ENCODE assay signal across 30 cellular contexts in the genomic region with DNA sequence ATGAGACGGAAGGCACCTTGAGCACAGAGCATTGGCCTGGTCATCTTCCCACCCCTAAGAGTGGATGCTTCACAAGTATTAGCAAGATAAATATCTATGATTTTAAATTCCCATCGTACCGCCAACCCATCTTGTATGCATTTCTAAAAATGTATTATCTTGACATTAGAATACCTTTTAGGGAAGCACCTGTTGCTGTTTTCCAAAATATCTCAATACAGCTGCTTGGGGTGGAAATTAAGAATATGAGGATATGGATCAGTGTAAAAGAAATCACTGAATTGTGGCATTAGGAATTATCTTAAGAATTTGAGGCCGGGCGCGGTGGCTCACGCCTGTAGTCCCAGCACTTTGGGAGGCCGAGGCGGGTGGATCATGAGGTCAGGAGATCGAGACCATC.
DNase-seq lines count a peak whose midpoint lies in the region; ATAC-seq and TF ChIP-seq lines count a peak whose summit lies in the region.
"Had no signal": no experiment of that assay in that cellular context is flagged by ENCODE, and none has a peak within 500 bp of the region (broad histone marks: within the 10 kb centered on the region; RNA-seq: fewer than 3 reads in every experiment).

No MANE protein-coding gene starts in this region.

- H4K91ac ChIP-seq in IMR-90 (ENCODE audit: insufficient read depth, low read depth, low read length) = no peak overlapping the region

- peak overlapping the region; percentile 33; the same call in 1 of the 2 replicates for H2AK5ac ChIP-seq in IMR-90 (ENCODE audit: low read depth, low read length)

- H3K4me2 ChIP-seq in IMR-90 (ENCODE audit: low read depth, low read length) (no peak overlapping the region), OCI-LY7 (ENCODE audit: low read length) (no peak overlapping the region)
- H3K4me2 ChIP-seq: A549, BLaER1 had no signal

- no CpG with 5 or more reads among the region's 10 CpGs for WGBS in IMR-90 (ENCODE audit: extremely low coverage in 2 of 2, insufficient read length in 1 of 2), 2 experiments

- no peaks in the 10 kb centered on the region for H3K79me1 ChIP-seq in IMR-90 (ENCODE audit: low read depth in 1 of 2, low read length in 2 of 2)

- no peak overlapping the region for H3K18ac ChIP-seq in IMR-90 (ENCODE audit: low read depth, low read length)

- no peak for TF ChIP-seq POLR2A in IMR-90 (IDR thresholded peaks at IDR 0.05; ENCODE audit: low read depth, low read length)

- no peak overlapping the region for H2BK15ac ChIP-seq in IMR-90 (ENCODE audit: low read depth, low read length)

- no peak for TF ChIP-seq CTCF in HEK293 (tag by site-specific recombination; IDR thresholded peaks at IDR 0.05)
- TF ChIP-seq CTCF in IMR-90 (conservative IDR thresholded peaks at IDR 0.05; ENCODE audit: low read depth, low read length) = no peak
- no peak for TF ChIP-seq CTCF in OCI-LY7 (conservative IDR thresholded peaks at IDR 0.05; ENCODE audit: low read length)

- TF ChIP-seq RAD21 in IMR-90 (IDR thresholded peaks at IDR 0.05; ENCODE audit: low read length) = no peak

- no peak overlapping the region for H2BK20ac ChIP-seq in IMR-90 (ENCODE audit: low read depth, low read length)

- H3K56ac ChIP-seq in IMR-90 (ENCODE audit: extremely low read depth, insufficient read depth, low read length) = no peak overlapping the region

- intact Hi-C loops in IMR-90 (cut with micrococcal nuclease) = no loop called here
- intact Hi-C loops in CD4-positive, alpha-beta memory T cell (cut with micrococcal nuclease) = no loop called here
- intact Hi-C loops in OCI-LY7 (cut with micrococcal nuclease; ENCODE audit: unreplicated experiment) = no loop called here

- no peak for ATAC-seq in IMR-90 (ENCODE audit: low read depth)
- ATAC-seq: A549; CD8-positive, alpha-beta T cell had no signal

- no peak overlapping the region for H2BK5ac ChIP-seq in IMR-90 (ENCODE audit: low read depth, low read length, poor library complexity, severe bottlenecking)

- no peak overlapping the region for H2AFZ ChIP-seq in IMR-90 (replicated peaks; ENCODE audit: low read length, poor library complexity)
- H2AFZ ChIP-seq in OCI-LY7 (ENCODE audit: low read length) = no peak overlapping the region

- in situ Hi-C loops in IMR-90 (cut with MboI; ENCODE audit: low sequenced_read_pairs) = no loop called here

- H4K20me1 ChIP-seq in IMR-90 (ENCODE audit: insufficient read depth, low read length) (no peaks in the 10 kb centered on the region), OCI-LY7 (ENCODE audit: insufficient read depth, low read length) (no peaks in the 10 kb centered on the region)
- H4K20me1 ChIP-seq: BLaER1; BLaER1 treated with 17β-estradiol and CSF1 and Interleukin-3, amounts not matched to agents 10 nM and 100 nM had no signal

- H3K36me3 ChIP-seq in HEK293 (ENCODE audit: control insufficient read depth in 2 of 2, insufficient read depth in 1 of 2, low read length in 2 of 2) = no peaks in the 10 kb centered on the region
- H3K36me3 ChIP-seq in IMR-90 (ENCODE audit: control insufficient read depth, insufficient read depth, low read length) = no peaks in the 10 kb centered on the region
- H3K36me3 ChIP-seq in CD4-positive, alpha-beta memory T cell (ENCODE audit: insufficient read depth, low read length) = no peaks in the 10 kb centered on the region
- no peaks in the 10 kb centered on the region for H3K36me3 ChIP-seq in OCI-LY7 (ENCODE audit: insufficient read depth, low read length)
- H3K36me3 ChIP-seq: BE2C; BLaER1; BLaER1 treated with 17β-estradiol and CSF1 and Interleukin-3, amounts not matched to agents 10 nM and 100 nM had no signal

- H3K23ac ChIP-seq in IMR-90 (ENCODE audit: low read depth, low read length) = no peak overlapping the region

- H3K4me3 ChIP-seq in HEK293 (ENCODE audit: low read depth, low read length) = no peak overlapping the region
- no peak overlapping the region for H3K4me3 ChIP-seq in IMR-90 (ENCODE audit: insufficient read depth, low read depth, low read length)
- H3K4me3 ChIP-seq in CD4-positive, alpha-beta memory T cell (ENCODE audit: low read length in 2 of 2) = no peak overlapping the region
- no peak overlapping the region for H3K4me3 ChIP-seq in OCI-LY7 (ENCODE audit: low read depth, low read length, poor library complexity, severe bottlenecking)
- H3K4me3 ChIP-seq: A549; BLaER1; BLaER1 treated with 17β-estradiol and CSF1 and Interleukin-3, amounts not matched to agents 10 nM and 100 nM had no signal

- H3K4ac ChIP-seq in IMR-90 (ENCODE audit: low read depth, low read length) = no peak overlapping the region

- BruUV-seq in IMR-90 (replicated peaks; lab: Mats Ljungman, UMichigan) (no TSS peak), OCI-LY7 (replicated peaks; lab: Mats Ljungman, UMichigan) (no TSS peak)

- H3K36me3 Mint-ChIP-seq in CD4-positive, alpha-beta memory T cell = no peaks in the 10 kb centered on the region
- H3K36me3 Mint-ChIP-seq: CD14-positive monocyte; CD4-positive, CD25-positive, alpha-beta regulatory T cell; CD8-positive, alpha-beta memory T cell; CD8-positive, alpha-beta T cell had no signal

- H3K9me3 Mint-ChIP-seq in CD4-positive, alpha-beta memory T cell = no peaks in the 10 kb centered on the region
- H3K9me3 Mint-ChIP-seq: CD4-positive, alpha-beta T cell; CD4-positive, CD25-positive, alpha-beta regulatory T cell; CD8-positive, alpha-beta memory T cell; CD8-positive, alpha-beta T cell had no signal

- H3K27ac ChIP-seq in HEK293 (ENCODE audit: extremely low read depth, low read depth, low read length) (no peak overlapping the region), IMR-90 (ENCODE audit: insufficient read depth, low read length) (no peak overlapping the region), OCI-LY7 (ENCODE audit: low read depth, low read length, poor library complexity, severe bottlenecking) (no peak overlapping the region)
- H3K27ac ChIP-seq in CD4-positive, alpha-beta memory T cell (ENCODE audit: low read depth, low read length) = no peak overlapping the region
- H3K27ac ChIP-seq: 22Rv1; A549; BLaER1; BLaER1 treated with 17β-estradiol and CSF1 and Interleukin-3, amounts not matched to agents 10 nM and 100 nM; C4-2B had no signal

- H3K4me1 Mint-ChIP-seq in CD4-positive, alpha-beta memory T cell = peaks cover 0 to 2% (median 0%) of the 10 kb centered on the region in 4 donors
- H3K4me1 Mint-ChIP-seq: B cell; CD14-positive monocyte; CD4-positive, CD25-positive, alpha-beta regulatory T cell; CD8-positive, alpha-beta memory T cell had no signal

- no peak overlapping the region for H4K5ac ChIP-seq in IMR-90 (ENCODE audit: low read depth, low read length)

- no peaks in the 10 kb centered on the region for H3K79me2 ChIP-seq in OCI-LY7 (ENCODE audit: insufficient read depth, low read depth, low read length)

- H3K9ac ChIP-seq in IMR-90 (ENCODE audit: low read depth, low read length) = no peak overlapping the region
- H3K9ac ChIP-seq: BLaER1; BLaER1 treated with 17β-estradiol and CSF1 and Interleukin-3, amounts not matched to agents 10 nM and 100 nM had no signal

- POLR2A ChIA-PET in HEK293 (lab: Yijun Ruan, JAX) (no interaction called here), IMR-90 (lab: Charles Lee; ENCODE audit: unreplicated experiment) (no interaction called here), OCI-LY7 (lab: Charles Lee) (no interaction called here)
- POLR2A ChIA-PET in CD4-positive, alpha-beta memory T cell (lab: Charles Lee; ENCODE audit: partially characterized antibody) = no interaction called here

- H3K27me3 ChIP-seq in IMR-90 (ENCODE audit: control insufficient read depth, insufficient read depth, low read length) = no peaks in the 10 kb centered on the region
- no peaks in the 10 kb centered on the region for H3K27me3 ChIP-seq in CD4-positive, alpha-beta memory T cell (ENCODE audit: insufficient read depth, low read length)
- H3K27me3 ChIP-seq: BE2C; BLaER1; BLaER1 treated with 17β-estradiol and CSF1 and Interleukin-3, amounts not matched to agents 10 nM and 100 nM had no signal

- H3K9me3 ChIP-seq in HEK293 (ENCODE audit: control insufficient read depth, insufficient read depth, low read depth, low read length) (no peaks in the 10 kb centered on the region), IMR-90 (ENCODE audit: control insufficient read depth, insufficient read depth, low read length) (no peaks in the 10 kb centered on the region), OCI-LY7 (ENCODE audit: low read length) (no peaks in the 10 kb centered on the region)
- H3K9me3 ChIP-seq in CD4-positive, alpha-beta memory T cell (ENCODE audit: control insufficient read depth in 1 of 2, low read length in 2 of 2) = no peaks in the 10 kb centered on the region
- H3K9me3 ChIP-seq: A549, BE2C, Caco-2 had no signal

- DNase-seq in IMR-90 (no peak), OCI-LY7 (ENCODE audit: low spot score) (no peak)
- no peak for DNase-seq in CD4-positive, alpha-beta memory T cell
- DNase-seq: 8988T; ACHN; AML-193; BE2C; C1 segment of cervical spinal cord; Caco-2; Calu3; CD4-positive, alpha-beta T cell; CD4-positive, CD25-positive, alpha-beta regulatory T cell; CD8-positive, alpha-beta memory T cell; CD8-positive, alpha-beta T cell; COR-L47; DMS 273 treated with DMSO at 0.1 percent for 48 hours; DMS153; DMS53; DMS79; DMS79 treated with DMSO at 0.1 percent for 48 hours; DND-41; EL had no signal

- H3K27me3 Mint-ChIP-seq in CD4-positive, alpha-beta memory T cell = peaks cover 2 to 6% of the 10 kb centered on the region in 2 donors
- H3K27me3 Mint-ChIP-seq: CD4-positive, alpha-beta T cell had no signal

- CTCF ChIA-PET in HEK293 (lab: Yijun Ruan, JAX) (interaction anchor here (0.7 kb wide), 1 partner anchor 140 kb away, joined by 4 read pairs; no protein-coding TSS in a partner anchor), IMR-90 (lab: Yijun Ruan, JAX) (no interaction called here), OCI-LY7 (lab: Charles Lee; ENCODE audit: unreplicated experiment) (no interaction called here)
- CTCF ChIA-PET in CD4-positive, alpha-beta memory T cell (lab: Charles Lee; ENCODE audit: partially characterized antibody) = no interaction called here

- no peak overlapping the region for H4K8ac ChIP-seq in IMR-90 (ENCODE audit: low read depth in 2 of 2, low read length in 2 of 2)

- no peak overlapping the region for H3K14ac ChIP-seq in IMR-90 (replicated peaks; ENCODE audit: low read depth, low read length)

- dilution Hi-C loops in IMR-90 (cut with HindIII; ENCODE audit: low sequenced_read_pairs, unreplicated experiment) = no loop called here

- H3K9me1 ChIP-seq in IMR-90 (ENCODE audit: insufficient read depth, low read length) = no peaks in the 10 kb centered on the region

- H3K4me3 Mint-ChIP-seq in CD4-positive, alpha-beta memory T cell = no peak overlapping the region
- H3K4me3 Mint-ChIP-seq: B cell; CD14-positive monocyte; CD4-positive, alpha-beta T cell; CD4-positive, CD25-positive, alpha-beta regulatory T cell; CD8-positive, alpha-beta memory T cell; CD8-positive, alpha-beta T cell had no signal

- H2AK9ac ChIP-seq in IMR-90 (replicated peaks; ENCODE audit: low read depth, low read length, poor library complexity) = no peak overlapping the region

- no peak overlapping the region for H3K27ac Mint-ChIP-seq in CD4-positive, alpha-beta memory T cell
- H3K27ac Mint-ChIP-seq: B cell; CD14-positive monocyte; CD4-positive, alpha-beta T cell; CD4-positive, CD25-positive, alpha-beta regulatory T cell; CD8-positive, alpha-beta memory T cell; CD8-positive, alpha-beta T cell had no signal

- no peaks in the 10 kb centered on the region for H3K9me2 ChIP-seq in OCI-LY7 (ENCODE audit: insufficient read depth, low read length)

- H3K4me1 ChIP-seq in HEK293 (ENCODE audit: control insufficient read depth, insufficient read depth, low read length) = no peaks in the 10 kb centered on the region; the same call in 1 of the 2 replicates
- no peaks in the 10 kb centered on the region for H3K4me1 ChIP-seq in IMR-90 (ENCODE audit: control insufficient read depth, insufficient read depth, low read length)
- no peaks in the 10 kb centered on the region for H3K4me1 ChIP-seq in CD4-positive, alpha-beta memory T cell (ENCODE audit: insufficient read depth, low read length)
- H3K4me1 ChIP-seq in OCI-LY7 (ENCODE audit: insufficient read depth, low read length, poor library complexity, severe bottlenecking) = no peaks in the 10 kb centered on the region
- H3K4me1 ChIP-seq: A549, BE2C, Caco-2 had no signal

- no peak overlapping the region for H2BK120ac ChIP-seq in IMR-90 (ENCODE audit: low read depth, low read length)
